In genomic region chr17:79789943-79790804, GRCh38 we compare ENCODE assay signal across 8 cellular contexts. TPM values are rescaled to one million over a fixed set of nuclear protein-coding genes. Genes with fewer than 3 reads are reported as not detected.
DNase-seq lines count a peak whose midpoint lies in the region; ATAC-seq, FAIRE-seq and TF ChIP-seq lines count a peak whose summit lies in the region.

No MANE protein-coding gene starts in this region.

- TF ChIP-seq RAD21 in SK-N-SH (IDR thresholded peaks at IDR 0.05; ENCODE audit: low read length) (no peak), H1 (IDR thresholded peaks at IDR 0.05 in 1 of 2, conservative IDR thresholded peaks at IDR 0.05 in 1 of 2; ENCODE audit: low read depth in 2 of 2, low read length in 2 of 2) (peak; percentile 68 to 75)

- H3K9me3 ChIP-seq in SK-N-SH: no peaks in the 10 kb centered on the region
- no peaks in the 10 kb centered on the region for H3K9me3 ChIP-seq in H1 (ENCODE audit: insufficient read depth in 2 of 2, low read depth in 1 of 2, low read length in 1 of 2)
- no peaks in the 10 kb centered on the region for H3K9me3 ChIP-seq in mucosa of descending colon

- CTCF ChIA-PET in SK-N-SH (lab: Yijun Ruan, JAX) (interaction anchor here (0.6 to 2.6 kb wide), 4 partner anchors 19 to 44 kb away, joined by 3 to 8 read pairs (median 4); no protein-coding TSS in a partner anchor), H1 (lab: Charles Lee; ENCODE audit: partially characterized antibody) (interaction anchor here (0.5 to 4.3 kb wide), 36 partner anchors 10 to 231 kb away, joined by 3 to 88 read pairs (median 4); partner anchors contain the start of gene CBX2)

- intact Hi-C loops in mucosa of descending colon (cut with DNase I, micrococcal nuclease): loop anchor here in 1 of 2 donors (5.0 kb wide), 1 partner anchor 202 kb away; no protein-coding TSS in a partner anchor

- H2BK15ac ChIP-seq in H1 (ENCODE audit: low read length): no peak overlapping the region; the same call in 1 of the 2 replicates

- no peak overlapping the region for H3K4ac ChIP-seq in H1 (replicated peaks; ENCODE audit: insufficient read length, low read depth, low read length)

- H3K9me2 ChIP-seq in SK-N-SH: no peaks in the 10 kb centered on the region

- no peak for TF ChIP-seq CTCF in SK-N-SH (IDR thresholded peaks at IDR 0.05)
- TF ChIP-seq CTCF in H1 (IDR thresholded peaks at IDR 0.05; ENCODE audit: control extremely low read depth in 1 of 3, insufficient read depth in 1 of 3, low read depth in 1 of 3, low read length in 3 of 3): peak; percentile 66 to 75 (median 73)
- peak; percentile 68 for TF ChIP-seq CTCF in mucosa of descending colon (IDR thresholded peaks at IDR 0.05)

- H3K14ac ChIP-seq in H1 (ENCODE audit: insufficient read length): no peak overlapping the region

- peak overlapping the region; percentile 7; the same call in 1 of the 2 replicates for H2BK5ac ChIP-seq in H1 (ENCODE audit: low read depth, low read length)

- peak overlapping the region; percentile 84 for H4K8ac ChIP-seq in H1 (ENCODE audit: extremely low read depth, insufficient read depth, low read length)

- no peak overlapping the region for H3K56ac ChIP-seq in H1 (replicated peaks; ENCODE audit: insufficient read length, low read depth, low read length)

- peak; percentile 55 for DNase-seq in SK-N-SH
- DNase-seq in NCI-H748 (lab: John Stamatoyannopoulos, UW; ENCODE audit: unreplicated experiment): peak; percentile 63
- no peak for DNase-seq in H1 (ENCODE audit: low read depth in 1 of 2, low spot score in 2 of 2)
- DNase-seq in mucosa of descending colon: peak in 2 of 3 donors; percentile 66 to 68
- DNase-seq in NCI-H1417 treated with DMSO at 0.1 percent for 48 hours (lab: John Stamatoyannopoulos, UW): no peak
- DNase-seq in stimulated activated CD4-positive, alpha-beta T cell treated with anti-CD3 and anti-CD28 coated beads, Interleukin-4, amount 100 ng/mL, for 4 hours: no peak

- H4K91ac ChIP-seq in H1 (replicated peaks; ENCODE audit: insufficient read length, low read length): no peak overlapping the region

- H3K36me3 ChIP-seq in SK-N-SH (replicated peaks in 1 of 2; ENCODE audit: control insufficient read depth in 1 of 2, insufficient read depth in 2 of 2, low read length in 1 of 2) (peaks cover 0 to 25% of the 10 kb centered on the region in 2 experiments), H1 (ENCODE audit: control insufficient read depth in 2 of 4, insufficient read depth in 4 of 4, low read length in 3 of 4) (peaks cover under 1 to 9% (median 5%) of the 10 kb centered on the region in 4 experiments; a peak in 4 of 8 replicates), mucosa of descending colon (ENCODE audit: low read depth) (no peaks in the 10 kb centered on the region)

- 93% methylated on average over 59 of the region's 74 CpGs for WGBS in SK-N-SH (ENCODE audit: low lambda C conversion rate)
- WGBS in H1 (ENCODE audit: extremely low coverage in 1 of 2, insufficient coverage in 1 of 2, insufficient read length in 1 of 2, insufficient replicate concordance in 2 of 2, low coverage in 1 of 2, low lambda C conversion rate in 2 of 2, missing lambda C conversion rate in 1 of 2), 2 experiments: 20% methylated on average over 48 of the region's 74 CpGs; no CpG with 5 or more reads in 1 of the 2 experiments

- H3K9ac ChIP-seq in SK-N-SH (no peak overlapping the region), H1 (replicated peaks in 1 of 4; ENCODE audit: extremely low read depth in 1 of 4, low read depth in 3 of 4, low read length in 3 of 4) (no peak overlapping the region)

- H3K4me1 ChIP-seq in SK-N-SH (ENCODE audit: control insufficient read depth in 1 of 2, insufficient read depth in 2 of 2, low read depth in 1 of 2, low read length in 1 of 2): peaks cover 11 to 59% of the 10 kb centered on the region in 2 experiments; a peak in 3 of 4 replicates
- H3K4me1 ChIP-seq in H1 (replicated peaks in 1 of 4; ENCODE audit: control insufficient read depth in 3 of 4, insufficient read depth in 4 of 4, low read length in 3 of 4): peaks cover 7 to 48% (median 34%) of the 10 kb centered on the region in 4 experiments
- peaks cover 13% of the 10 kb centered on the region for H3K4me1 ChIP-seq in mucosa of descending colon (ENCODE audit: low read depth)

- no peak overlapping the region for H2BK12ac ChIP-seq in H1 (ENCODE audit: low read depth, low read length)

- ATAC-seq in SK-N-SH treated with all-trans-retinoic acid at 6 μM for 48 hours (no peak), mucosa of descending colon (peak; percentile 75), HG02938 (IDR thresholded peaks at IDR 0.05; ENCODE audit: unreplicated experiment) (no peak)

- no peak overlapping the region for H3K23ac ChIP-seq in H1 (ENCODE audit: insufficient read length)

- FAIRE-seq in H1 (lab: Jason Lieb, UNC): no peak

- peaks cover 1% of the 10 kb centered on the region; the same call in 1 of the 2 replicates for H3K79me1 ChIP-seq in H1 (ENCODE audit: low read depth, low read length)

- H3K23me2 ChIP-seq in H1 (ENCODE audit: low read depth, low read length): peaks cover 3% of the 10 kb centered on the region; the same call in 1 of the 2 replicates

- H3K18ac ChIP-seq in H1 (ENCODE audit: extremely low read depth, low read length): no peak overlapping the region; the same call in 1 of the 2 replicates

- POLR2A ChIA-PET in SK-N-SH (lab: Yijun Ruan, JAX): interaction anchor here (1.3 kb wide), 1 partner anchor 10 kb away, joined by 3 read pairs; no protein-coding TSS in a partner anchor
- POLR2A ChIA-PET in H1 (lab: Charles Lee; ENCODE audit: partially characterized antibody): interaction anchor here (0.6 to 3.2 kb wide), 19 partner anchors 9 to 50 kb away, joined by 3 to 20 read pairs (median 5); partner anchors contain the start of genes CBX2 and CBX4

- no peak overlapping the region for H2BK120ac ChIP-seq in H1 (replicated peaks; ENCODE audit: low read depth, low read length)

- H3K4me3 ChIP-seq in SK-N-SH (ENCODE audit: low read depth in 2 of 2, low read length in 1 of 2) (no peak overlapping the region; a peak in 1 of 4 replicates), H1 (ENCODE audit: extremely low read depth in 1 of 4, insufficient read depth in 2 of 4, low read depth in 3 of 4, low read length in 4 of 4) (peak overlapping the region; percentile 18 to 62 (median 29); a peak in 7 of 8 replicates), mucosa of descending colon (no peak overlapping the region)

- no peak overlapping the region for H2BK20ac ChIP-seq in H1 (ENCODE audit: low read length)

- H3F3A ChIP-seq in SK-N-SH (replicated peaks; ENCODE audit: insufficient read depth): peaks cover 12% of the 10 kb centered on the region

- H3K4me2 ChIP-seq in SK-N-SH (no peak overlapping the region), H1 (ENCODE audit: insufficient read depth in 1 of 2, low read depth in 2 of 2, low read length in 2 of 2) (peak overlapping the region; percentile 12 to 74)

- H3K27me3 ChIP-seq in SK-N-SH (ENCODE audit: insufficient read depth) (no peaks in the 10 kb centered on the region), H1 (replicated peaks in 1 of 4; ENCODE audit: control insufficient read depth in 3 of 4, extremely low read depth in 1 of 4, insufficient read depth in 3 of 4, low read length in 3 of 4) (peaks cover 45 to 71% (median 65%) of the 10 kb centered on the region in 4 experiments)

- TF ChIP-seq EP300 in SK-N-SH (IDR thresholded peaks at IDR 0.05; ENCODE audit: borderline replicate concordance in 1 of 2, low read depth in 1 of 2, low read length in 1 of 2): no peak
- TF ChIP-seq EP300 in H1 (IDR thresholded peaks at IDR 0.05; ENCODE audit: borderline replicate concordance in 1 of 2, low read depth in 2 of 2, low read length in 2 of 2): no peak

- no peak overlapping the region for H2AK5ac ChIP-seq in H1 (ENCODE audit: low read depth, low read length)

- H3K79me2 ChIP-seq in SK-N-SH (ENCODE audit: insufficient read depth) (peaks cover 4% of the 10 kb centered on the region), H1 (ENCODE audit: control insufficient read depth in 1 of 2, insufficient read depth in 2 of 2, low read length in 2 of 2) (no peaks in the 10 kb centered on the region)

- H4K20me1 ChIP-seq in SK-N-SH (ENCODE audit: insufficient read depth) (peaks cover 10% of the 10 kb centered on the region), H1 (replicated peaks in 1 of 2; ENCODE audit: control insufficient read depth in 1 of 2, insufficient read depth in 2 of 2, low read length in 2 of 2) (peaks cover 34 to 39% of the 10 kb centered on the region in 2 experiments)

- H2AFZ ChIP-seq in SK-N-SH (ENCODE audit: low read depth) (no peak overlapping the region), H1 (ENCODE audit: low read length) (no peak overlapping the region)

- H4K5ac ChIP-seq in H1 (ENCODE audit: insufficient read length, low read depth, low read length): no peak overlapping the region

- no peak for TF ChIP-seq POLR2A in H1 (IDR thresholded peaks at IDR 0.05; ENCODE audit: control extremely low read depth in 1 of 2, low read depth in 2 of 2, low read length in 2 of 2)

- H3K27ac ChIP-seq in SK-N-SH (ENCODE audit: low read depth in 2 of 2, low read length in 1 of 2) (no peak overlapping the region), H1 (ENCODE audit: low read depth, low read length) (no peak overlapping the region)

RNA-seq across cellular contexts. Expression of gene CBX8, which starts 6.7 kb away (rescaled TPM):
- polyA plus RNA-seq in SK-N-SH (2012; rRNA removed) (2.1 and 2.9 TPM in 2 replicates), H1 (2011; rRNA removed) (0.09 and 0.31 TPM in 2 replicates)
- polyA plus RNA-seq in SK-N-SH (2012; cell fraction: cytosol; rRNA removed): 2.0 and 2.8 TPM in 2 replicates
- polyA plus RNA-seq in SK-N-SH (2012; cell fraction: nucleus; rRNA removed): 6.1 and 6.5 TPM in 2 replicates
- 1.5 and 2.1 TPM in 2 replicates for total RNA-seq in H1 (2021; fragmentation: NEBNext Ultra II Directional; extraction: Animal tissue kit (Norgen Biotek cat#: 25700))
- polyA plus RNA-seq in H1 (2011; cell fraction: cytosol; rRNA removed): 0.28 TPM
- 0.33 TPM for polyA plus RNA-seq in H1 (2011; cell fraction: nucleus; rRNA removed)
- polyA plus RNA-seq in H1 (2012, experiment 1 of 2): 0.50 to 1.6 TPM (median 1.2 TPM) in 4 replicates
- polyA plus RNA-seq in H1 (2012, experiment 2 of 2): 1.0 TPM
- polyA plus RNA-seq in H1 (2013, experiment 1 of 2): 0.30 TPM
- 0.55 TPM for polyA plus RNA-seq in H1 (2013, experiment 2 of 2)
- polyA minus RNA-seq in H1 (2011; rRNA and poly(A)+ RNA removed): 0.13 TPM in 1 of 2 replicates, not detected in the other
- polyA minus RNA-seq in H1 (2011; cell fraction: cytosol; rRNA and poly(A)+ RNA removed): 0.29 TPM
- 0.30 TPM for polyA minus RNA-seq in H1 (2011; cell fraction: nucleus; rRNA and poly(A)+ RNA removed)
- total RNA-seq in mucosa of descending colon: 1 to 10 TPM; 3.4 to 4.7 (median 4.0) TPM

RNA-seq across cellular contexts. Expression of gene CBX2, which starts 12.2 kb away (rescaled TPM):
- 19.7 and 22.4 TPM in 2 replicates for polyA plus RNA-seq in SK-N-SH (2012; rRNA removed)
- 9.7 and 13.6 TPM in 2 replicates for polyA plus RNA-seq in SK-N-SH (2012; cell fraction: cytosol; rRNA removed)
- polyA plus RNA-seq in SK-N-SH (2012; cell fraction: nucleus; rRNA removed): 42.0 and 52.6 TPM in 2 replicates
- 83.9 and 85.9 TPM in 2 replicates for total RNA-seq in H1 (2021; fragmentation: NEBNext Ultra II Directional; extraction: Animal tissue kit (Norgen Biotek cat#: 25700))
- 64.3 and 86.5 TPM in 2 replicates for polyA plus RNA-seq in H1 (2011; rRNA removed)
- 76.8 TPM for polyA plus RNA-seq in H1 (2011; cell fraction: cytosol; rRNA removed)
- 109 TPM for polyA plus RNA-seq in H1 (2011; cell fraction: nucleus; rRNA removed)
- 48.6 to 73.4 TPM (median 65.8 TPM) in 4 replicates for polyA plus RNA-seq in H1 (2012, experiment 1 of 2)
- 53.8 TPM for polyA plus RNA-seq in H1 (2012, experiment 2 of 2)
- polyA plus RNA-seq in H1 (2013, experiment 1 of 2): 40.5 TPM
- polyA plus RNA-seq in H1 (2013, experiment 2 of 2): 39.5 TPM
- 45.5 and 56.4 TPM in 2 replicates for polyA minus RNA-seq in H1 (2011; rRNA and poly(A)+ RNA removed)
- 70.0 TPM for polyA minus RNA-seq in H1 (2011; cell fraction: cytosol; rRNA and poly(A)+ RNA removed)
- 61.7 TPM for polyA minus RNA-seq in H1 (2011; cell fraction: nucleus; rRNA and poly(A)+ RNA removed)
- total RNA-seq in mucosa of descending colon: 1 to 10 TPM in 1 of 3 donors, under 1 TPM in 2; 0.14 to 1.5 (median 0.76) TPM

RNA-seq across cellular contexts. Expression of gene CBX4, which starts 49.1 kb away (rescaled TPM):
- 16.6 and 21.9 TPM in 2 replicates for polyA plus RNA-seq in SK-N-SH (2012; rRNA removed)
- 11.0 and 13.2 TPM in 2 replicates for polyA plus RNA-seq in SK-N-SH (2012; cell fraction: cytosol; rRNA removed)
- polyA plus RNA-seq in SK-N-SH (2012; cell fraction: nucleus; rRNA removed): 23.6 and 29.2 TPM in 2 replicates
- 3.2 and 4.0 TPM in 2 replicates for total RNA-seq in H1 (2021; fragmentation: NEBNext Ultra II Directional; extraction: Animal tissue kit (Norgen Biotek cat#: 25700))
- 1.8 and 3.6 TPM in 2 replicates for polyA plus RNA-seq in H1 (2011; rRNA removed)
- polyA plus RNA-seq in H1 (2011; cell fraction: cytosol; rRNA removed): 3.5 TPM
- polyA plus RNA-seq in H1 (2011; cell fraction: nucleus; rRNA removed): 5.3 TPM
- 0.79 to 2.9 TPM (median 2.4 TPM) in 4 replicates for polyA plus RNA-seq in H1 (2012, experiment 1 of 2)
- polyA plus RNA-seq in H1 (2012, experiment 2 of 2): 1.8 TPM
- 2.0 TPM for polyA plus RNA-seq in H1 (2013, experiment 1 of 2)
- polyA plus RNA-seq in H1 (2013, experiment 2 of 2): 1.9 TPM
- polyA minus RNA-seq in H1 (2011; rRNA and poly(A)+ RNA removed): 1.9 and 3.6 TPM in 2 replicates
- polyA minus RNA-seq in H1 (2011; cell fraction: cytosol; rRNA and poly(A)+ RNA removed): 13.8 TPM
- 6.5 TPM for polyA minus RNA-seq in H1 (2011; cell fraction: nucleus; rRNA and poly(A)+ RNA removed)
- 10 to 100 TPM; 10.2 to 14.2 (median 13.2) TPM for total RNA-seq in mucosa of descending colon

RNA-seq across cellular contexts. Expression of gene ENPP7, which starts 59.4 kb away (rescaled TPM):
- polyA plus RNA-seq in SK-N-SH (2012; rRNA removed): not detected in 2 replicates
- not detected in 2 replicates for polyA plus RNA-seq in SK-N-SH (2012; cell fraction: cytosol; rRNA removed)
- polyA plus RNA-seq in SK-N-SH (2012; cell fraction: nucleus; rRNA removed): not detected in 2 replicates
- not detected in 2 replicates for total RNA-seq in H1 (2021; fragmentation: NEBNext Ultra II Directional; extraction: Animal tissue kit (Norgen Biotek cat#: 25700))
- polyA plus RNA-seq in H1 (2011; rRNA removed): not detected in 2 replicates
- not detected for polyA plus RNA-seq in H1 (2011; cell fraction: cytosol; rRNA removed)
- not detected for polyA plus RNA-seq in H1 (2011; cell fraction: nucleus; rRNA removed)
- polyA plus RNA-seq in H1 (2012, experiment 1 of 2): not detected in 4 replicates
- polyA plus RNA-seq in H1 (2012, experiment 2 of 2): not detected
- not detected for polyA plus RNA-seq in H1 (2013, experiment 1 of 2)
- not detected for polyA plus RNA-seq in H1 (2013, experiment 2 of 2)
- not detected in 2 replicates for polyA minus RNA-seq in H1 (2011; rRNA and poly(A)+ RNA removed)
- not detected for polyA minus RNA-seq in H1 (2011; cell fraction: cytosol; rRNA and poly(A)+ RNA removed)
- polyA minus RNA-seq in H1 (2011; cell fraction: nucleus; rRNA and poly(A)+ RNA removed): not detected
- not detected for total RNA-seq in mucosa of descending colon

Comparison
In these comparisons a context has a peak if more than half of its experiments do, and no peak if none do; other contexts are left out.
1. DNase-seq: peak in SK-N-SH (single experiment), NCI-H748 (single experiment) and mucosa of descending colon (2 of 3); none in H1 (0 of 2), NCI-H1417 treated with DMSO at 0.1 percent for 48 hours (single experiment) and stimulated activated CD4-positive, alpha-beta T cell treated with anti-CD3 and anti-CD28 coated beads, Interleukin-4, amount 100 ng/mL, for 4 hours (0 of 2).
2. H3K4me3 ChIP-seq: peak in H1 (4 of 4); none in SK-N-SH (0 of 2) and mucosa of descending colon (single experiment).
3. RNA of gene CBX2, which starts 12.2 kb away (total RNA-seq): 83.9 to 85.9 TPM in H1; 0.14 to 1.5 TPM in mucosa of descending colon; every median in the first group is over 10 times any median in the second.
4. Of the 17 proteins assayed by ChIP-seq in both H1 and SK-N-SH: peak only in H1: CTCF, MAX, RAD21 and TCF12; only in SK-N-SH: none; in both: none; in neither: 13.